ENCODE assay signal across 9 cellular contexts in the genomic region with DNA sequence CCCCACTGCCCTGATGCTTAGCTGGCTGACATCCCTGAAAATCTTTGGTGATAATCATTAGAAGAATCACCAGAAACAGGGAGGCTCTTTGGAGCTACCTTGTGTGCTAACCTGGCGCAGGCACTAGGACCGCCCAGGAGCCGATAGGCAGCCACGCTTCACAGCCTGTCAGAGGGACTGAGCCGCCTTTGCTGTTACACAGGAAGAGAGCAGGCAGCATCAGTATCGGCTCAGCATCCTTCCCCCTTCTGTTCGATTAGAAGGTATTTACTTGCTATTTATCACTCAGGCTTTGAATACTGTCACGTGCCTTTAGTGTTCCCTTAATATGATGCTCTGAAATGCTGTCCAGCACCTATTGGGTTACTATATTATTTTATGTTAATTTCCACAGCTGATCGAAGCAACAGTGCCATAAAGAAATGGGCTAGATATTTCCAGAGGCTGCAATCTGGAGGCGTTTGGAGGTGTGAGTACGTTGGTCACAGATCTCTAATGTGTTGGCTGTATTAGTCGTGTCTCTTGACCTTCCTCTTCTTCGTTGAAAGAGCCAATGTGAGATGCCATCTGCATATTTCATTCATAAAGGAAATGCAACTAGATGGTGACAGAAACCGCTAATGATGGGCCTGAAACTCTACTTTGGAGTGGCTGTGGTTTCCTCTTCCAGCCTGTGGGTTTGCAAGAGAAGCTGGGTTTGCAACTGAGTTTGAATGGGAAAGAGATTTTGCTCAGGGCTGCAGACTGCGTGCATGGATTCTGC.
DNase-seq lines count a peak whose midpoint lies in the region; ATAC-seq and TF ChIP-seq lines count a peak whose summit lies in the region.
"Had no signal": no experiment of that assay in that cellular context is flagged by ENCODE, and none has a peak within 500 bp of the region (broad histone marks: within the 10 kb centered on the region; RNA-seq: fewer than 3 reads in every experiment).

No MANE protein-coding gene starts in this region.

- TF ChIP-seq CTCF in PC-9 (conservative IDR thresholded peaks at IDR 0.05), result no peak

- H3K27me3 Mint-ChIP-seq in activated T-helper 1 cell treated with anti-CD3 and anti-CD28 coated beads, Interleukin-12 subunit alpha, Interleukin-12 subunit beta, Interleukin-2, Interleukin-4 antibody, amounts not matched to agents 30 ng/mL and 10 ng/mL and 1 ng/mL, durations not matched to agents 14 hours and 24 hours and 36 hours (ENCODE audit: insufficient read depth), result peaks cover 20% of the 10 kb centered on the region
- H3K27me3 Mint-ChIP-seq in stimulated activated naive B cell treated with anti-CD40 and anti-IgM and Interleukin-4, amounts not matched to agents 10 μg/mL and 1 μg/mL and 100 μg/mL, for 72 hours, result peaks cover 0 to 12% of the 10 kb centered on the region in 2 donors

- peak overlapping the region; percentile 55 for H3K4me3 Mint-ChIP-seq in activated T-helper 1 cell treated with anti-CD3 and anti-CD28 coated beads, Interleukin-12 subunit alpha, Interleukin-12 subunit beta, Interleukin-2, Interleukin-4 antibody, amounts not matched to agents 30 ng/mL and 10 ng/mL and 1 ng/mL, durations not matched to agents 14 hours and 24 hours and 36 hours
- H3K4me3 Mint-ChIP-seq in stimulated activated naive B cell treated with anti-CD40 and anti-IgM and Interleukin-4, amounts not matched to agents 10 μg/mL and 1 μg/mL and 100 μg/mL, for 72 hours, result peak overlapping the region; percentile 49 to 66

- peaks cover 3% of the 10 kb centered on the region; the same call in 1 of the 2 replicates for H3K9me3 ChIP-seq in PC-9 (ENCODE audit: insufficient read depth, low read depth)
- H3K9me3 ChIP-seq: SJSA1 had no signal

- no peak overlapping the region for H3K4me3 ChIP-seq in H7 (ENCODE audit: insufficient read depth, low read depth, low read length)
- H3K4me3 ChIP-seq in PC-9, result no peak overlapping the region
- H3K4me3 ChIP-seq: SJSA1 had no signal

- no peak overlapping the region for H3K4me2 ChIP-seq in PC-9

- ATAC-seq in GM18511 (IDR thresholded peaks at IDR 0.05; ENCODE audit: unreplicated experiment), result peak; percentile 90
- peak; percentile 90 to 91 for ATAC-seq in stimulated activated naive B cell treated with anti-CD40 and anti-IgM and Interleukin-4, amounts not matched to agents 10 μg/mL and 1 μg/mL and 100 μg/mL, for 72 hours (replicated peaks)

- 0 out of 2 replicates have a peak, but pooled peaks cover 1% of the 10 kb centered on the region for H3K4me1 ChIP-seq in PC-9 (replicated peaks; ENCODE audit: insufficient read depth)
- H3K4me1 ChIP-seq: SJSA1 had no signal

- H3K9me3 Mint-ChIP-seq in activated T-helper 1 cell treated with anti-CD3 and anti-CD28 coated beads, Interleukin-12 subunit alpha, Interleukin-12 subunit beta, Interleukin-2, Interleukin-4 antibody, amounts not matched to agents 30 ng/mL and 10 ng/mL and 1 ng/mL, durations not matched to agents 14 hours and 24 hours and 36 hours, result no peaks in the 10 kb centered on the region
- no peaks in the 10 kb centered on the region for H3K9me3 Mint-ChIP-seq in stimulated activated naive B cell treated with anti-CD40 and anti-IgM and Interleukin-4, amounts not matched to agents 10 μg/mL and 1 μg/mL and 100 μg/mL, for 72 hours

- peak; percentile 42 for DNase-seq in H7
- peak; percentile 53 for DNase-seq in NCI-H2227 (lab: John Stamatoyannopoulos, UW; ENCODE audit: unreplicated experiment)
- DNase-seq in activated T-helper 1 cell treated with anti-CD3 and anti-CD28 coated beads, Interleukin-12 subunit alpha, Interleukin-12 subunit beta, Interleukin-2, Interleukin-4 antibody, amounts not matched to agents 30 ng/mL and 10 ng/mL and 1 ng/mL, durations not matched to agents 14 hours and 24 hours and 36 hours (ENCODE audit: low spot score), result peak; percentile 52
- DNase-seq in iPS DF 19.7 (ENCODE audit: low read depth, low spot score), result peak; percentile 12
- DNase-seq in stimulated activated naive B cell treated with anti-CD40 and anti-IgM and Interleukin-4, amounts not matched to agents 10 μg/mL and 1 μg/mL and 100 μg/mL, for 72 hours, result peak; percentile 35
- no peak for DNase-seq in NCI-H446 treated with DMSO at 0.1 percent for 48 hours (lab: John Stamatoyannopoulos, UW)
- DNase-seq in PC-9, result no peak

- intact Hi-C loops in activated T-helper 1 cell treated with anti-CD3 and anti-CD28 coated beads, Interleukin-12 subunit alpha, Interleukin-12 subunit beta, Interleukin-2, Interleukin-4 antibody, amounts not matched to agents 30 ng/mL and 10 ng/mL and 1 ng/mL, durations not matched to agents 14 hours and 24 hours and 36 hours (cut with micrococcal nuclease), result loop anchor here (1.0 to 10.0 kb wide), 11 partner anchors 39 to 1397 kb away; partner anchors contain the start of gene RAB27B
- intact Hi-C loops in PC-9 (cut with micrococcal nuclease; ENCODE audit: unreplicated experiment), result no loop called here

- CTCF ChIA-PET in PC-9 (lab: Charles Lee), result no interaction called here

- H3K27me3 ChIP-seq in H7 (ENCODE audit: control insufficient read depth, insufficient read depth, low read length), result no peaks in the 10 kb centered on the region
- no peaks in the 10 kb centered on the region for H3K27me3 ChIP-seq in PC-9 (ENCODE audit: insufficient read depth, low read depth)
- H3K27me3 ChIP-seq: SJSA1 had no signal

- H3K36me3 Mint-ChIP-seq in activated T-helper 1 cell treated with anti-CD3 and anti-CD28 coated beads, Interleukin-12 subunit alpha, Interleukin-12 subunit beta, Interleukin-2, Interleukin-4 antibody, amounts not matched to agents 30 ng/mL and 10 ng/mL and 1 ng/mL, durations not matched to agents 14 hours and 24 hours and 36 hours (ENCODE audit: low read depth), result no peaks in the 10 kb centered on the region
- H3K36me3 Mint-ChIP-seq in stimulated activated naive B cell treated with anti-CD40 and anti-IgM and Interleukin-4, amounts not matched to agents 10 μg/mL and 1 μg/mL and 100 μg/mL, for 72 hours, result no peaks in the 10 kb centered on the region

- H3K79me2 ChIP-seq in PC-9 (ENCODE audit: low read depth), result no peaks in the 10 kb centered on the region

- no peak overlapping the region for H3K27ac ChIP-seq in PC-9
- H3K27ac ChIP-seq: SJSA1 had no signal

- POLR2A ChIA-PET in PC-9 (lab: Charles Lee; ENCODE audit: unreplicated experiment), result no interaction called here

- H3K9me2 ChIP-seq in PC-9 (ENCODE audit: insufficient read depth), result no peaks in the 10 kb centered on the region

- peak overlapping the region; percentile 49 for H3K27ac Mint-ChIP-seq in activated T-helper 1 cell treated with anti-CD3 and anti-CD28 coated beads, Interleukin-12 subunit alpha, Interleukin-12 subunit beta, Interleukin-2, Interleukin-4 antibody, amounts not matched to agents 30 ng/mL and 10 ng/mL and 1 ng/mL, durations not matched to agents 14 hours and 24 hours and 36 hours
- no peak overlapping the region for H3K27ac Mint-ChIP-seq in stimulated activated naive B cell treated with anti-CD40 and anti-IgM and Interleukin-4, amounts not matched to agents 10 μg/mL and 1 μg/mL and 100 μg/mL, for 72 hours

- no peaks in the 10 kb centered on the region for H4K20me1 ChIP-seq in PC-9 (ENCODE audit: insufficient read depth)

- H2AFZ ChIP-seq in PC-9, result no peak overlapping the region

- H3K36me3 ChIP-seq in H7 (replicated peaks; ENCODE audit: control insufficient read depth, insufficient read depth, low read length) (no peaks in the 10 kb centered on the region), PC-9 (ENCODE audit: low read depth) (no peaks in the 10 kb centered on the region)
- H3K36me3 ChIP-seq: SJSA1 had no signal

- H3K4me1 Mint-ChIP-seq in activated T-helper 1 cell treated with anti-CD3 and anti-CD28 coated beads, Interleukin-12 subunit alpha, Interleukin-12 subunit beta, Interleukin-2, Interleukin-4 antibody, amounts not matched to agents 30 ng/mL and 10 ng/mL and 1 ng/mL, durations not matched to agents 14 hours and 24 hours and 36 hours (ENCODE audit: low read depth), result peaks cover 55% of the 10 kb centered on the region
- peaks cover 7 to 18% of the 10 kb centered on the region in 2 donors for H3K4me1 Mint-ChIP-seq in stimulated activated naive B cell treated with anti-CD40 and anti-IgM and Interleukin-4, amounts not matched to agents 10 μg/mL and 1 μg/mL and 100 μg/mL, for 72 hours

- no peaks in the 10 kb centered on the region for H3F3A ChIP-seq in PC-9 (ENCODE audit: insufficient read depth, low read depth)

- no TSS peak for BruUV-seq in PC-9 (replicated peaks; lab: Mats Ljungman, UMichigan)

Comparison
In these comparisons a context has a peak if more than half of its experiments do, and no peak if none do; other contexts are left out.
1. DNase-seq: peak in H7 (single experiment), NCI-H2227 (single experiment), activated T-helper 1 cell treated with anti-CD3 and anti-CD28 coated beads, Interleukin-12 subunit alpha, Interleukin-12 subunit beta, Interleukin-2, Interleukin-4 antibody, amounts not matched to agents 30 ng/mL and 10 ng/mL and 1 ng/mL, durations not matched to agents 14 hours and 24 hours and 36 hours (single experiment), iPS DF 19.7 (single experiment) and stimulated activated naive B cell treated with anti-CD40 and anti-IgM and Interleukin-4, amounts not matched to agents 10 μg/mL and 1 μg/mL and 100 μg/mL, for 72 hours (single experiment); none in NCI-H446 treated with DMSO at 0.1 percent for 48 hours (single experiment) and PC-9 (0 of 2).